In genomic region chr17:41787021-41787418, GRCh38 we compare ENCODE assay signal across 1 cellular context.
TF ChIP-seq lines count a peak whose summit lies in the region.

No MANE protein-coding gene starts in this region.

TF ChIP-seq in GM23338, 12 proteins besides CTCF, POLR2A, EP300 and RAD21 (continued from another document):
- TF ChIP-seq ZNF331 (CRISPR knock-in tag; IDR thresholded peaks at IDR 0.05; ENCODE audit: low read depth) (no peak), POLR2AphosphoS5 (IDR thresholded peaks at IDR 0.05; ENCODE audit: low read depth) (no peak), JUNB (IDR thresholded peaks at IDR 0.05; ENCODE audit: unreplicated experiment) (no peak), EZH2 (IDR thresholded peaks at IDR 0.05; ENCODE audit: low read depth, unreplicated experiment) (no peak), STAT1 (IDR thresholded peaks at IDR 0.05; ENCODE audit: unreplicated experiment) (no peak), NANOG (IDR thresholded peaks at IDR 0.05; ENCODE audit: borderline replicate concordance) (no peak), ZNF114 (CRISPR knock-in tag; IDR thresholded peaks at IDR 0.05) (no peak)
- TF ChIP-seq, protein P1, sequence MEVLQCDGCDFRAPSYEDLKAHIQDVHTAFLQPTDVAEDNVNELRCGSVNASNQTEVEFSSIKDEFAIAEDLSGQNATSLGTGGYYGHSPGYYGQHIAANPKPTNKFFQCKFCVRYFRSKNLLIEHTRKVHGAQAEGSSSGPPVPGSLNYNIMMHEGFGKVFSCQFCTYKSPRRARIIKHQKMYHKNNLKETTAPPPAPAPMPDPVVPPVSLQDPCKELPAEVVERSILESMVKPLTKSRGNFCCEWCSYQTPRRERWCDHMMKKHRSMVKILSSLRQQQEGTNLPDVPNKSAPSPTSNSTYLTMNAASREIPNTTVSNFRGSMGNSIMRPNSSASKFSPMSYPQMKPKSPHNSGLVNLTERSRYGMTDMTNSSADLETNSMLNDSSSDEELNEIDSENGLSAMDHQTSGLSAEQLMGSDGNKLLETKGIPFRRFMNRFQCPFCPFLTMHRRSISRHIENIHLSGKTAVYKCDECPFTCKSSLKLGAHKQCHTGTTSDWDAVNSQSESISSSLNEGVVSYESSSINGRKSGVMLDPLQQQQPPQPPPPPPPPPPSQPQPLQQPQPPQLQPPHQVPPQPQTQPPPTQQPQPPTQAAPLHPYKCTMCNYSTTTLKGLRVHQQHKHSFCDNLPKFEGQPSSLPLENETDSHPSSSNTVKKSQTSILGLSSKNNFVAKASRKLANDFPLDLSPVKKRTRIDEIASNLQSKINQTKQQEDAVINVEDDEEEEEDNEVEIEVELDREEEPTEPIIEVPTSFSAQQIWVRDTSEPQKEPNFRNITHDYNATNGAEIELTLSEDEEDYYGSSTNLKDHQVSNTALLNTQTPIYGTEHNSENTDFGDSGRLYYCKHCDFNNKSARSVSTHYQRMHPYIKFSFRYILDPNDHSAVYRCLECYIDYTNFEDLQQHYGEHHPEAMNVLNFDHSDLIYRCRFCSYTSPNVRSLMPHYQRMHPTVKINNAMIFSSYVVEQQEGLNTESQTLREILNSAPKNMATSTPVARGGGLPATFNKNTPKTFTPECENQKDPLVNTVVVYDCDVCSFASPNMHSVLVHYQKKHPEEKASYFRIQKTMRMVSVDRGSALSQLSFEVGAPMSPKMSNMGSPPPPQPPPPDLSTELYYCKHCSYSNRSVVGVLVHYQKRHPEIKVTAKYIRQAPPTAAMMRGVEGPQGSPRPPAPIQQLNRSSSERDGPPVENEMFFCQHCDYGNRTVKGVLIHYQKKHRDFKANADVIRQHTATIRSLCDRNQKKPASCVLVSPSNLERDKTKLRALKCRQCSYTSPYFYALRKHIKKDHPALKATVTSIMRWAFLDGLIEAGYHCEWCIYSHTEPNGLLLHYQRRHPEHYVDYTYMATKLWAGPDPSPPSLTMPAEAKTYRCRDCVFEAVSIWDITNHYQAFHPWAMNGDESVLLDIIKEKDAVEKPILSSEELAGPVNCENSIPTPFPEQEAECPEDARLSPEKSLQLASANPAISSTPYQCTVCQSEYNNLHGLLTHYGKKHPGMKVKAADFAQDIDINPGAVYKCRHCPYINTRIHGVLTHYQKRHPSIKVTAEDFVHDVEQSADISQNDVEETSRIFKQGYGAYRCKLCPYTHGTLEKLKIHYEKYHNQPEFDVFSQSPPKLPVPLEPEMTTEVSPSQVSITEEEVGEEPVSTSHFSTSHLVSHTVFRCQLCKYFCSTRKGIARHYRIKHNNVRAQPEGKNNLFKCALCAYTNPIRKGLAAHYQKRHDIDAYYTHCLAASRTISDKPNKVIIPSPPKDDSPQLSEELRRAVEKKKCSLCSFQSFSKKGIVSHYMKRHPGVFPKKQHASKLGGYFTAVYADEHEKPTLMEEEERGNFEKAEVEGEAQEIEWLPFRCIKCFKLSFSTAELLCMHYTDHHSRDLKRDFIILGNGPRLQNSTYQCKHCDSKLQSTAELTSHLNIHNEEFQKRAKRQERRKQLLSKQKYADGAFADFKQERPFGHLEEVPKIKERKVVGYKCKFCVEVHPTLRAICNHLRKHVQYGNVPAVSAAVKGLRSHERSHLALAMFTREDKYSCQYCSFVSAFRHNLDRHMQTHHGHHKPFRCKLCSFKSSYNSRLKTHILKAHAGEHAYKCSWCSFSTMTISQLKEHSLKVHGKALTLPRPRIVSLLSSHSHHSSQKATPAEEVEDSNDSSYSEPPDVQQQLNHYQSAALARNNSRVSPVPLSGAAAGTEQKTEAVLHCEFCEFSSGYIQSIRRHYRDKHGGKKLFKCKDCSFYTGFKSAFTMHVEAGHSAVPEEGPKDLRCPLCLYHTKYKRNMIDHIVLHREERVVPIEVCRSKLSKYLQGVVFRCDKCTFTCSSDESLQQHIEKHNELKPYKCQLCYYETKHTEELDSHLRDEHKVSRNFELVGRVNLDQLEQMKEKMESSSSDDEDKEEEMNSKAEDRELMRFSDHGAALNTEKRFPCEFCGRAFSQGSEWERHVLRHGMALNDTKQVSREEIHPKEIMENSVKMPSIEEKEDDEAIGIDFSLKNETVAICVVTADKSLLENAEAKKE (CRISPR knock-in tag; IDR thresholded peaks at IDR 0.05) = no peak
- TF ChIP-seq, protein P2, sequence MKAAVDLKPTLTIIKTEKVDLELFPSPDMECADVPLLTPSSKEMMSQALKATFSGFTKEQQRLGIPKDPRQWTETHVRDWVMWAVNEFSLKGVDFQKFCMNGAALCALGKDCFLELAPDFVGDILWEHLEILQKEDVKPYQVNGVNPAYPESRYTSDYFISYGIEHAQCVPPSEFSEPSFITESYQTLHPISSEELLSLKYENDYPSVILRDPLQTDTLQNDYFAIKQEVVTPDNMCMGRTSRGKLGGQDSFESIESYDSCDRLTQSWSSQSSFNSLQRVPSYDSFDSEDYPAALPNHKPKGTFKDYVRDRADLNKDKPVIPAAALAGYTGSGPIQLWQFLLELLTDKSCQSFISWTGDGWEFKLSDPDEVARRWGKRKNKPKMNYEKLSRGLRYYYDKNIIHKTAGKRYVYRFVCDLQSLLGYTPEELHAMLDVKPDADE (IDR thresholded peaks at IDR 0.05) = no peak
